In the genomic region with DNA sequence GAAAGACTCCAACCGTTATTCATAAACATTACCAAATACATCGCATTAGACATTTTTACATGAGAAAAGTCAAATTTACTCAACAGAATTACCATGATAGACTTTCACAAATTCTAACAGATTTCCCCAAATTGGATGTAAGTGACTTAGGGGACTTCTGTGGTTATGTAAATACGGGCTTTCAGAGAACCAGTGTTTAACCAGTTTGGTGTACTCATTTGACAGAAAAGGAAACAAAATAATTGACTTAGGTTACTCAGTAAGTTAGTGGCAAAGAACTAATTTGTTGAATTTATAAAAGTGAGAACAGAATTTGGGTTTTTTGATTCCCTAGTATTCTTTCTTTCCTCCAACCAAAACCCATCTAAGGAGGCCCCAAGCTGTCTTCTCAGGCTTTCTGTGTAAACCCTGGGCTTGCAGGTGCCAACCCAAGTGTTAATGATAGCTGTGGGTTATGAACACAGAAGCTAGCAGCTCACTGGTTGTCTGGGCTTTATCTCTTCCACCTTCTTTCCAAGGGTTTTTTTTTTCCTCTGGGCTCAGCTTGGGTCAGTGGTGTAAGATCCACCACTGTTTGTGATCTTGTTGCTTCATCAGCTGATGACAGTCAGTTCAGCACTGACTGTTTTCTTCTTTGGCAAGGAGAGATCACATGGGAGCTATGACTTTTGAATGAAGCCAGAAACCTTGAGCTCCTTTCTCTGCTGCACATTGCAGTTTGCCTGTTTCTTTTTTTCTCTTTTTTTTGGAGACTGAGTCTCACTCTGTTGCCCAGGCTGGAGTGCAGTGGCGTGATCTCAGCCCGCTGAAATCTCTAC, we compare ENCODE assay signal across 1 cellular context.
TF ChIP-seq lines count a peak whose summit lies in the region.

No MANE protein-coding gene starts in this region.

TF ChIP-seq in GM12878, 131 proteins besides CTCF, POLR2A, EP300 and RAD21 (continues in another document):
- no peak for TF ChIP-seq SUPT20H (IDR thresholded peaks at IDR 0.05; ENCODE audit: borderline replicate concordance, control insufficient read depth, low read depth, low read length)
- no peak for TF ChIP-seq RBBP5 (conservative IDR thresholded peaks at IDR 0.05)
- TF ChIP-seq EZH2 (IDR thresholded peaks at IDR 0.05; ENCODE audit: borderline replicate concordance, control insufficient read depth, low read depth, low read length), result no peak
- TF ChIP-seq MEF2B (IDR thresholded peaks at IDR 0.05; ENCODE audit: partially characterized antibody, poor library complexity, severe bottlenecking), result peak; percentile 70
- TF ChIP-seq POU2F2 (IDR thresholded peaks at IDR 0.05; ENCODE audit: borderline replicate concordance, low read depth, low read length), result peak; percentile 49; the same call in 1 of the 3 replicates
- TF ChIP-seq, protein P1, sequence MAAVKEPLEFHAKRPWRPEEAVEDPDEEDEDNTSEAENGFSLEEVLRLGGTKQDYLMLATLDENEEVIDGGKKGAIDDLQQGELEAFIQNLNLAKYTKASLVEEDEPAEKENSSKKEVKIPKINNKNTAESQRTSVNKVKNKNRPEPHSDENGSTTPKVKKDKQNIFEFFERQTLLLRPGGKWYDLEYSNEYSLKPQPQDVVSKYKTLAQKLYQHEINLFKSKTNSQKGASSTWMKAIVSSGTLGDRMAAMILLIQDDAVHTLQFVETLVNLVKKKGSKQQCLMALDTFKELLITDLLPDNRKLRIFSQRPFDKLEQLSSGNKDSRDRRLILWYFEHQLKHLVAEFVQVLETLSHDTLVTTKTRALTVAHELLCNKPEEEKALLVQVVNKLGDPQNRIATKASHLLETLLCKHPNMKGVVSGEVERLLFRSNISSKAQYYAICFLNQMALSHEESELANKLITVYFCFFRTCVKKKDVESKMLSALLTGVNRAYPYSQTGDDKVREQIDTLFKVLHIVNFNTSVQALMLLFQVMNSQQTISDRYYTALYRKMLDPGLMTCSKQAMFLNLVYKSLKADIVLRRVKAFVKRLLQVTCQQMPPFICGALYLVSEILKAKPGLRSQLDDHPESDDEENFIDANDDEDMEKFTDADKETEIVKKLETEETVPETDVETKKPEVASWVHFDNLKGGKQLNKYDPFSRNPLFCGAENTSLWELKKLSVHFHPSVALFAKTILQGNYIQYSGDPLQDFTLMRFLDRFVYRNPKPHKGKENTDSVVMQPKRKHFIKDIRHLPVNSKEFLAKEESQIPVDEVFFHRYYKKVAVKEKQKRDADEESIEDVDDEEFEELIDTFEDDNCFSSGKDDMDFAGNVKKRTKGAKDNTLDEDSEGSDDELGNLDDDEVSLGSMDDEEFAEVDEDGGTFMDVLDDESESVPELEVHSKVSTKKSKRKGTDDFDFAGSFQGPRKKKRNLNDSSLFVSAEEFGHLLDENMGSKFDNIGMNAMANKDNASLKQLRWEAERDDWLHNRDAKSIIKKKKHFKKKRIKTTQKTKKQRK (IDR thresholded peaks at IDR 0.05; ENCODE audit: low read depth, low read length), result no peak
- TF ChIP-seq, protein P2, sequence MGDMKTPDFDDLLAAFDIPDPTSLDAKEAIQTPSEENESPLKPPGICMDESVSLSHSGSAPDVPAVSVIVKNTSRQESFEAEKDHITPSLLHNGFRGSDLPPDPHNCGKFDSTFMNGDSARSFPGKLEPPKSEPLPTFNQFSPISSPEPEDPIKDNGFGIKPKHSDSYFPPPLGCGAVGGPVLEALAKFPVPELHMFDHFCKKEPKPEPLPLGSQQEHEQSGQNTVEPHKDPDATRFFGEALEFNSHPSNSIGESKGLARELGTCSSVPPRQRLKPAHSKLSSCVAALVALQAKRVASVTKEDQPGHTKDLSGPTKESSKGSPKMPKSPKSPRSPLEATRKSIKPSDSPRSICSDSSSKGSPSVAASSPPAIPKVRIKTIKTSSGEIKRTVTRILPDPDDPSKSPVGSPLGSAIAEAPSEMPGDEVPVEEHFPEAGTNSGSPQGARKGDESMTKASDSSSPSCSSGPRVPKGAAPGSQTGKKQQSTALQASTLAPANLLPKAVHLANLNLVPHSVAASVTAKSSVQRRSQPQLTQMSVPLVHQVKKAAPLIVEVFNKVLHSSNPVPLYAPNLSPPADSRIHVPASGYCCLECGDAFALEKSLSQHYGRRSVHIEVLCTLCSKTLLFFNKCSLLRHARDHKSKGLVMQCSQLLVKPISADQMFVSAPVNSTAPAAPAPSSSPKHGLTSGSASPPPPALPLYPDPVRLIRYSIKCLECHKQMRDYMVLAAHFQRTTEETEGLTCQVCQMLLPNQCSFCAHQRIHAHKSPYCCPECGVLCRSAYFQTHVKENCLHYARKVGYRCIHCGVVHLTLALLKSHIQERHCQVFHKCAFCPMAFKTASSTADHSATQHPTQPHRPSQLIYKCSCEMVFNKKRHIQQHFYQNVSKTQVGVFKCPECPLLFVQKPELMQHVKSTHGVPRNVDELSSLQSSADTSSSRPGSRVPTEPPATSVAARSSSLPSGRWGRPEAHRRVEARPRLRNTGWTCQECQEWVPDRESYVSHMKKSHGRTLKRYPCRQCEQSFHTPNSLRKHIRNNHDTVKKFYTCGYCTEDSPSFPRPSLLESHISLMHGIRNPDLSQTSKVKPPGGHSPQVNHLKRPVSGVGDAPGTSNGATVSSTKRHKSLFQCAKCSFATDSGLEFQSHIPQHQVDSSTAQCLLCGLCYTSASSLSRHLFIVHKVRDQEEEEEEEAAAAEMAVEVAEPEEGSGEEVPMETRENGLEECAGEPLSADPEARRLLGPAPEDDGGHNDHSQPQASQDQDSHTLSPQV (IDR thresholded peaks at IDR 0.05), result no peak
- TF ChIP-seq, protein P3, sequence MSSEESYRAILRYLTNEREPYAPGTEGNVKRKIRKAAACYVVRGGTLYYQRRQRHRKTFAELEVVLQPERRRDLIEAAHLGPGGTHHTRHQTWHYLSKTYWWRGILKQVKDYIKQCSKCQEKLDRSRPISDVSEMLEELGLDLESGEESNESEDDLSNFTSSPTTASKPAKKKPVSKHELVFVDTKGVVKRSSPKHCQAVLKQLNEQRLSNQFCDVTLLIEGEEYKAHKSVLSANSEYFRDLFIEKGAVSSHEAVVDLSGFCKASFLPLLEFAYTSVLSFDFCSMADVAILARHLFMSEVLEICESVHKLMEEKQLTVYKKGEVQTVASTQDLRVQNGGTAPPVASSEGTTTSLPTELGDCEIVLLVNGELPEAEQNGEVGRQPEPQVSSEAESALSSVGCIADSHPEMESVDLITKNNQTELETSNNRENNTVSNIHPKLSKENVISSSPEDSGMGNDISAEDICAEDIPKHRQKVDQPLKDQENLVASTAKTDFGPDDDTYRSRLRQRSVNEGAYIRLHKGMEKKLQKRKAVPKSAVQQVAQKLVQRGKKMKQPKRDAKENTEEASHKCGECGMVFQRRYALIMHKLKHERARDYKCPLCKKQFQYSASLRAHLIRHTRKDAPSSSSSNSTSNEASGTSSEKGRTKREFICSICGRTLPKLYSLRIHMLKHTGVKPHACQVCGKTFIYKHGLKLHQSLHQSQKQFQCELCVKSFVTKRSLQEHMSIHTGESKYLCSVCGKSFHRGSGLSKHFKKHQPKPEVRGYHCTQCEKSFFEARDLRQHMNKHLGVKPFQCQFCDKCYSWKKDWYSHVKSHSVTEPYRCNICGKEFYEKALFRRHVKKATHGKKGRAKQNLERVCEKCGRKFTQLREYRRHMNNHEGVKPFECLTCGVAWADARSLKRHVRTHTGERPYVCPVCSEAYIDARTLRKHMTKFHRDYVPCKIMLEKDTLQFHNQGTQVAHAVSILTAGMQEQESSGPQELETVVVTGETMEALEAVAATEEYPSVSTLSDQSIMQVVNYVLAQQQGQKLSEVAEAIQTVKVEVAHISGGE (CRISPR knock-in tag; IDR thresholded peaks at IDR 0.05), result no peak
- TF ChIP-seq ZNF384 (IDR thresholded peaks at IDR 0.05; ENCODE audit: borderline replicate concordance, low read depth, low read length), result 0 out of 2 replicates have a peak, but pooled peaks have one; percentile 12
- peak in 1 of 2 experiments; percentile 22; a peak in 1 of 4 replicates for TF ChIP-seq BHLHE40 (IDR thresholded peaks at IDR 0.05; ENCODE audit: borderline replicate concordance in 1 of 2, low read depth in 2 of 2, low read length in 1 of 2)
- no peak for TF ChIP-seq ZNF274 (IDR thresholded peaks at IDR 0.05; ENCODE audit: insufficient read depth, insufficient read length)
- TF ChIP-seq POLR2AphosphoS5 (IDR thresholded peaks at IDR 0.05; ENCODE audit: low read length), result peak; percentile 80
- no peak for TF ChIP-seq KDM1A (IDR thresholded peaks at IDR 0.05; ENCODE audit: borderline replicate concordance)
- no peak for TF ChIP-seq SREBF2 (IDR thresholded peaks at IDR 0.05; ENCODE audit: low read length)
- TF ChIP-seq KAT2A (conservative IDR thresholded peaks at IDR 0.05; ENCODE audit: control insufficient read depth, low read depth, low read length), result no peak
- no peak for TF ChIP-seq DPF2 (IDR thresholded peaks at IDR 0.05)
- TF ChIP-seq, protein P4, sequence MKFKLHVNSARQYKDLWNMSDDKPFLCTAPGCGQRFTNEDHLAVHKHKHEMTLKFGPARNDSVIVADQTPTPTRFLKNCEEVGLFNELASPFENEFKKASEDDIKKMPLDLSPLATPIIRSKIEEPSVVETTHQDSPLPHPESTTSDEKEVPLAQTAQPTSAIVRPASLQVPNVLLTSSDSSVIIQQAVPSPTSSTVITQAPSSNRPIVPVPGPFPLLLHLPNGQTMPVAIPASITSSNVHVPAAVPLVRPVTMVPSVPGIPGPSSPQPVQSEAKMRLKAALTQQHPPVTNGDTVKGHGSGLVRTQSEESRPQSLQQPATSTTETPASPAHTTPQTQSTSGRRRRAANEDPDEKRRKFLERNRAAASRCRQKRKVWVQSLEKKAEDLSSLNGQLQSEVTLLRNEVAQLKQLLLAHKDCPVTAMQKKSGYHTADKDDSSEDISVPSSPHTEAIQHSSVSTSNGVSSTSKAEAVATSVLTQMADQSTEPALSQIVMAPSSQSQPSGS (IDR thresholded peaks at IDR 0.05; ENCODE audit: low read length), result no peak
- TF ChIP-seq, protein P5, sequence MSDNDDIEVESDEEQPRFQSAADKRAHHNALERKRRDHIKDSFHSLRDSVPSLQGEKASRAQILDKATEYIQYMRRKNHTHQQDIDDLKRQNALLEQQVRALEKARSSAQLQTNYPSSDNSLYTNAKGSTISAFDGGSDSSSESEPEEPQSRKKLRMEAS (IDR thresholded peaks at IDR 0.05; ENCODE audit: low read depth, low read length), result no peak
- TF ChIP-seq SIX5 (IDR thresholded peaks at IDR 0.05; ENCODE audit: low read depth, low read length, severe bottlenecking), result no peak
- TF ChIP-seq NR2C2 (IDR thresholded peaks at IDR 0.05; ENCODE audit: borderline replicate concordance, control insufficient read depth, insufficient read length, low read depth), result no peak
- TF ChIP-seq EGR1 (IDR thresholded peaks at IDR 0.05; ENCODE audit: borderline replicate concordance in 1 of 2, low read depth in 2 of 2, low read length in 2 of 2), result no peak
- TF ChIP-seq, protein P6, sequence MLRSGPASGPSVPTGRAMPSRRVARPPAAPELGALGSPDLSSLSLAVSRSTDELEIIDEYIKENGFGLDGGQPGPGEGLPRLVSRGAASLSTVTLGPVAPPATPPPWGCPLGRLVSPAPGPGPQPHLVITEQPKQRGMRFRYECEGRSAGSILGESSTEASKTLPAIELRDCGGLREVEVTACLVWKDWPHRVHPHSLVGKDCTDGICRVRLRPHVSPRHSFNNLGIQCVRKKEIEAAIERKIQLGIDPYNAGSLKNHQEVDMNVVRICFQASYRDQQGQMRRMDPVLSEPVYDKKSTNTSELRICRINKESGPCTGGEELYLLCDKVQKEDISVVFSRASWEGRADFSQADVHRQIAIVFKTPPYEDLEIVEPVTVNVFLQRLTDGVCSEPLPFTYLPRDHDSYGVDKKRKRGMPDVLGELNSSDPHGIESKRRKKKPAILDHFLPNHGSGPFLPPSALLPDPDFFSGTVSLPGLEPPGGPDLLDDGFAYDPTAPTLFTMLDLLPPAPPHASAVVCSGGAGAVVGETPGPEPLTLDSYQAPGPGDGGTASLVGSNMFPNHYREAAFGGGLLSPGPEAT (IDR thresholded peaks at IDR 0.05; ENCODE audit: low read depth), result peak; percentile 46; the same call in 1 of the 2 replicates
- no peak for TF ChIP-seq MXI1 (IDR thresholded peaks at IDR 0.05; ENCODE audit: low read depth, low read length)
- TF ChIP-seq, protein P7, sequence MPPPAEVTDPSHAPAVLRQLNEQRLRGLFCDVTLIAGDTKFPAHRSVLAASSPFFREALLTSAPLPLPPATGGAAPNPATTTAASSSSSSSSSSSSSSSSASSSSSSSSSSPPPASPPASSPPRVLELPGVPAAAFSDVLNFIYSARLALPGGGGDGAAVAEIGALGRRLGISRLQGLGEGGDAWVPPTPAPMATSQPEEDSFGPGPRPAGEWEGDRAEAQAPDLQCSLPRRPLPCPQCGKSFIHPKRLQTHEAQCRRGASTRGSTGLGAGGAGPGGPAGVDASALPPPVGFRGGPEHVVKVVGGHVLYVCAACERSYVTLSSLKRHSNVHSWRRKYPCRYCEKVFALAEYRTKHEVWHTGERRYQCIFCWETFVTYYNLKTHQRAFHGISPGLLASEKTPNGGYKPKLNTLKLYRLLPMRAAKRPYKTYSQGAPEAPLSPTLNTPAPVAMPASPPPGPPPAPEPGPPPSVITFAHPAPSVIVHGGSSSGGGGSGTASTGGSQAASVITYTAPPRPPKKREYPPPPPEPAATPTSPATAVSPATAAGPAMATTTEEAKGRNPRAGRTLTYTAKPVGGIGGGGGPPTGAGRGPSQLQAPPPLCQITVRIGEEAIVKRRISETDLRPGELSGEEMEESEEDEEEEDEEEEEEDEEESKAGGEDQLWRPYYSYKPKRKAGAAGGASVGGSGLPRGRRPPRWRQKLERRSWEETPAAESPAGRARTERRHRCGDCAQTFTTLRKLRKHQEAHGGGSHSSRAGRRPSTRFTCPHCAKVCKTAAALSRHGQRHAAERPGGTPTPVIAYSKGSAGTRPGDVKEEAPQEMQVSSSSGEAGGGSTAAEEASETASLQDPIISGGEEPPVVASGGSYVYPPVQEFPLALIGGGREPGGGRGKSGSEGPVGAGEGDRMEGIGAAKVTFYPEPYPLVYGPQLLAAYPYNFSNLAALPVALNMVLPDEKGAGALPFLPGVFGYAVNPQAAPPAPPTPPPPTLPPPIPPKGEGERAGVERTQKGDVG (CRISPR knock-in tag; IDR thresholded peaks at IDR 0.05), result no peak
- TF ChIP-seq, protein P8, sequence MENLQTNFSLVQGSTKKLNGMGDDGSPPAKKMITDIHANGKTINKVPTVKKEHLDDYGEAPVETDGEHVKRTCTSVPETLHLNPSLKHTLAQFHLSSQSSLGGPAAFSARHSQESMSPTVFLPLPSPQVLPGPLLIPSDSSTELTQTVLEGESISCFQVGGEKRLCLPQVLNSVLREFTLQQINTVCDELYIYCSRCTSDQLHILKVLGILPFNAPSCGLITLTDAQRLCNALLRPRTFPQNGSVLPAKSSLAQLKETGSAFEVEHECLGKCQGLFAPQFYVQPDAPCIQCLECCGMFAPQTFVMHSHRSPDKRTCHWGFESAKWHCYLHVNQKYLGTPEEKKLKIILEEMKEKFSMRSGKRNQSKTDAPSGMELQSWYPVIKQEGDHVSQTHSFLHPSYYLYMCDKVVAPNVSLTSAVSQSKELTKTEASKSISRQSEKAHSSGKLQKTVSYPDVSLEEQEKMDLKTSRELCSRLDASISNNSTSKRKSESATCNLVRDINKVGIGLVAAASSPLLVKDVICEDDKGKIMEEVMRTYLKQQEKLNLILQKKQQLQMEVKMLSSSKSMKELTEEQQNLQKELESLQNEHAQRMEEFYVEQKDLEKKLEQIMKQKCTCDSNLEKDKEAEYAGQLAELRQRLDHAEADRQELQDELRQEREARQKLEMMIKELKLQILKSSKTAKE (IDR thresholded peaks at IDR 0.05; ENCODE audit: low read depth, poor library complexity, severe bottlenecking), result peak; percentile 53
- no peak for TF ChIP-seq TAF1 (IDR thresholded peaks at IDR 0.05; ENCODE audit: borderline replicate concordance, low read depth, low read length)
- TF ChIP-seq RAD51 (IDR thresholded peaks at IDR 0.05), result no peak
- TF ChIP-seq MYB (IDR thresholded peaks at IDR 0.05; ENCODE audit: borderline replicate concordance, low read depth, low read length), result no peak
- no peak for TF ChIP-seq NR2F1 (conservative IDR thresholded peaks at IDR 0.05)
- TF ChIP-seq WRNIP1 (IDR thresholded peaks at IDR 0.05; ENCODE audit: borderline replicate concordance, low read depth, low read length), result no peak
- no peak for TF ChIP-seq ZNF24 (IDR thresholded peaks at IDR 0.05)
- TF ChIP-seq SMC3 (IDR thresholded peaks at IDR 0.05; ENCODE audit: borderline replicate concordance, low read length), result no peak
- TF ChIP-seq MTA2 (IDR thresholded peaks at IDR 0.05; ENCODE audit: low read depth), result peak; percentile 92
- no peak for TF ChIP-seq TARDBP (IDR thresholded peaks at IDR 0.05; ENCODE audit: borderline replicate concordance)
